19 cellular contexts compared by ENCODE assay signal in genomic region chr3:139771331-139771730, GRCh38.
A peak's percentile ranks its signal among the peaks of the same experiment; 100 is the strongest.
DNase-seq lines count a peak whose midpoint lies in the region; ATAC-seq and TF ChIP-seq lines count a peak whose summit lies in the region.
"Had no signal": no experiment of that assay in that cellular context is flagged by ENCODE, and none has a peak within 500 bp of the region (broad histone marks: within the 10 kb centered on the region; RNA-seq: fewer than 3 reads in every experiment).

No MANE protein-coding gene starts in this region.

- no peak overlapping the region for H2BK120ac ChIP-seq in neuronal stem cell (ENCODE audit: low read depth, low read length)

- no peak for TF ChIP-seq CTCF in chondrocyte (IDR thresholded peaks at IDR 0.05)
- TF ChIP-seq CTCF in right atrium auricular region (IDR thresholded peaks at IDR 0.05), result no peak

- H3K9ac ChIP-seq in neuronal stem cell (ENCODE audit: low read depth, low read length, poor library complexity), result no peak overlapping the region

- H2BK15ac ChIP-seq in neuronal stem cell (ENCODE audit: low read length), result no peak overlapping the region

- peaks cover 65% of the 10 kb centered on the region for H3K4me1 Mint-ChIP-seq in chondrocyte (ENCODE audit: low read depth)
- H3K4me1 Mint-ChIP-seq: B cell, CD14-positive monocyte had no signal

- peak overlapping the region; percentile 53 for H3K27ac Mint-ChIP-seq in chondrocyte (ENCODE audit: unreplicated experiment)
- H3K27ac Mint-ChIP-seq: B cell, CD14-positive monocyte had no signal

- H3K9me3 ChIP-seq in neuronal stem cell (replicated peaks in 1 of 2; ENCODE audit: control insufficient read depth in 2 of 2, insufficient read depth in 1 of 2, low read depth in 1 of 2, low read length in 2 of 2) (no peaks in the 10 kb centered on the region), right atrium auricular region (no peaks in the 10 kb centered on the region)
- H3K9me3 ChIP-seq: SJSA1 had no signal

- H3K4ac ChIP-seq in neuronal stem cell (ENCODE audit: low read length), result no peak overlapping the region

- no CpG with 5 or more reads among the region's 2 CpGs for WGBS in neuronal stem cell (ENCODE audit: extremely low coverage in 2 of 2, insufficient read length in 2 of 2, insufficient replicate concordance in 1 of 2), 2 donors

- H3K18ac ChIP-seq in neuronal stem cell (ENCODE audit: low read length), result peak overlapping the region; percentile 58

- ATAC-seq in GM18909 (IDR thresholded peaks at IDR 0.05; ENCODE audit: poor library complexity, unreplicated experiment) (no peak), HG03097 (IDR thresholded peaks at IDR 0.05; ENCODE audit: low FRiP score, unreplicated experiment) (no peak)

- no peaks in the 10 kb centered on the region for H3K9me3 Mint-ChIP-seq in chondrocyte (ENCODE audit: low read depth)
- H3K9me3 Mint-ChIP-seq: CD14-positive monocyte had no signal

- H3K79me1 ChIP-seq in neuronal stem cell (ENCODE audit: low read depth, low read length), result no peaks in the 10 kb centered on the region

- no peak overlapping the region for H3K4me3 Mint-ChIP-seq in chondrocyte (ENCODE audit: unreplicated experiment)
- H3K4me3 Mint-ChIP-seq: B cell, CD14-positive monocyte had no signal

- no peaks in the 10 kb centered on the region for H3K36me3 ChIP-seq in neuronal stem cell (replicated peaks in 1 of 2; ENCODE audit: control insufficient read depth in 2 of 2, insufficient read depth in 2 of 2, low read length in 2 of 2)
- no peaks in the 10 kb centered on the region for H3K36me3 ChIP-seq in right atrium auricular region
- H3K36me3 ChIP-seq: SJSA1 had no signal

- H2AFZ ChIP-seq in neuronal stem cell (ENCODE audit: low read length), result no peak overlapping the region

- no peak overlapping the region for H4K8ac ChIP-seq in neuronal stem cell (ENCODE audit: low read depth, low read length)

- H2BK5ac ChIP-seq in neuronal stem cell (ENCODE audit: low read length), result no peak overlapping the region

- H2AK5ac ChIP-seq in neuronal stem cell (ENCODE audit: low read depth, low read length), result no peak overlapping the region

- H3K14ac ChIP-seq in neuronal stem cell (ENCODE audit: low read length), result no peak overlapping the region

- no peaks in the 10 kb centered on the region for H3K36me3 Mint-ChIP-seq in chondrocyte (ENCODE audit: low read depth)
- H3K36me3 Mint-ChIP-seq: CD14-positive monocyte had no signal

- no peaks in the 10 kb centered on the region for H3K27me3 Mint-ChIP-seq in chondrocyte (ENCODE audit: low read depth)

- no peak overlapping the region for H2BK12ac ChIP-seq in neuronal stem cell (ENCODE audit: low read length)

- DNase-seq in Caki2 (ENCODE audit: low read depth), result peak; percentile 19
- peak; percentile 36 for DNase-seq in NCI-H69 (lab: John Stamatoyannopoulos, UW)
- DNase-seq in chondrocyte (ENCODE audit: low spot score), result no peak
- no peak for DNase-seq in neuronal stem cell (ENCODE audit: low spot score)
- no peak for DNase-seq in right atrium auricular region (ENCODE audit: low spot score)
- DNase-seq: DMS53, EL, GF-D8, Kasumi-1, NCI-H1930, NCI-H226, NCI-H510A treated with DMSO at 0.1 percent for 48 hours, NCI-H774, OCI-M1 had no signal

- H3K4me3 ChIP-seq in neuronal stem cell (ENCODE audit: low read length in 2 of 2) (no peak overlapping the region), right atrium auricular region (no peak overlapping the region)
- H3K4me3 ChIP-seq: SJSA1 had no signal

- in situ Hi-C loops in Caki2 (cut with HindIII; ENCODE audit: low pct_unique_long_range_greater_than_20kb, low sequenced_read_pairs), result no loop called here

- no peak overlapping the region for H4K91ac ChIP-seq in neuronal stem cell (ENCODE audit: low read depth, low read length, poor library complexity)

- H3K27me3 ChIP-seq in neuronal stem cell (ENCODE audit: control insufficient read depth in 3 of 3, insufficient read depth in 3 of 3, low read depth in 1 of 3, low read length in 3 of 3) (no peaks in the 10 kb centered on the region), right atrium auricular region (no peaks in the 10 kb centered on the region)
- H3K27me3 ChIP-seq: SJSA1 had no signal

- H3K4me2 ChIP-seq in neuronal stem cell (ENCODE audit: insufficient read depth, low read length, poor library complexity, severe bottlenecking), result no peak overlapping the region

- H3K27ac ChIP-seq in neuronal stem cell (replicated peaks; ENCODE audit: low read length), result no peak overlapping the region
- H3K27ac ChIP-seq in right atrium auricular region, result no peak overlapping the region

- no peak overlapping the region for H3K23ac ChIP-seq in neuronal stem cell (ENCODE audit: low read depth, low read length, poor library complexity)

- H3K4me1 ChIP-seq in neuronal stem cell (ENCODE audit: control insufficient read depth in 2 of 2, insufficient read depth in 1 of 2, low read depth in 1 of 2, low read length in 2 of 2) (peaks cover 0 to 17% of the 10 kb centered on the region in 2 donors), right atrium auricular region (peaks cover 0 to 12% of the 10 kb centered on the region in 2 donors)

Comparison
In these comparisons a context has a peak if more than half of its experiments do, and no peak if none do; other contexts are left out.
1. DNase-seq: peak in Caki2 (single experiment) and NCI-H69 (single experiment); none in chondrocyte (single experiment), neuronal stem cell (single experiment) and right atrium auricular region (single experiment).